35 cellular contexts compared by ENCODE assay signal in the genomic region with DNA sequence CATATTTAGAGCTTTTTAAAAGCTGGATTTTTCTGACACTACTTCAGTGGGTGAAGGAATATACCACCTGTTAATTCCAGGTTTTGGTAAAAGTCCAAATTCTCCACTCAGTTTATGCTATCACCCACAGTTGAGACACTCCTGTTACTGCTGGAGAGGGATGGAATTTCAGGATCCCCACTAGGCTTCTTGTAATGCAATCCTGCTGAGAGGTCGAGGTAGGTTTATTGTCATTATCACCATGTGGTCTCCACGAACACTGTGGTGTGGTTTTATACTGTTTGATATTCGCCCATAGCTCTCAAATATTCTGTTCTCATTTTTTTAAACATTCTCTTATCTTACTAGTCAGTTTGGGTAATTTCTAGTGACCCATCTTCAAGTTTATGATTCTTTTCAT.
"Had no signal": no experiment of that assay in that cellular context is flagged by ENCODE, and none has a peak within 500 bp of the region (broad histone marks: within the 10 kb centered on the region; RNA-seq: fewer than 3 reads in every experiment).

No MANE protein-coding gene starts in this region.

- H3K4me3 Mint-ChIP-seq: activated CD4-positive, alpha-beta memory T cell treated with anti-CD3 and anti-CD28 coated beads for 36 hours; activated CD4-positive, alpha-beta T cell treated with anti-CD3 and anti-CD28 coated beads for 36 hours; activated CD4-positive, alpha-beta T cell treated with anti-CD3 and anti-CD28 coated beads, Interleukin-2, amount 10 ng/mL, durations not matched to agents 24 days and 14 days; activated CD8-positive, alpha-beta memory T cell treated with anti-CD3 and anti-CD28 coated beads, Interleukin-2, amount 10 ng/mL, durations not matched to agents 7 days and 5 days; activated CD8-positive, alpha-beta T cell treated with anti-CD3 and anti-CD28 coated beads, Interleukin-2, amount 10 ng/mL, durations not matched to agents 7 days and 5 days; activated naive CD4-positive, alpha-beta T cell treated with anti-CD3 and anti-CD28 coated beads, Interleukin-2, amount 10 ng/mL, durations not matched to agents 7 days and 5 days; activated naive CD8-positive, alpha-beta T cell treated with anti-CD3 and anti-CD28 coated beads, Interleukin-2, amount 10 ng/mL, durations not matched to agents 7 days and 5 days; dendritic cell treated with granulocyte-macrophage colony-stimulating factor and Interleukin-4, amounts not matched to agents 40 ng/mL and 50 ng/mL, for 4 days; endodermal cell; T-helper 17 cell; T-helper 2 cell treated with Interferon-gamma antibody and Interleukin-4, amounts not matched to agents 5 μg/mL and 100 μg/mL, for 36 hours had no signal

- H3K9me3 ChIP-seq: ascending aorta, body of pancreas, breast epithelium had no signal

- DNase-seq: activated CD4-positive, alpha-beta memory T cell treated with anti-CD3 and anti-CD28 coated beads for 36 hours; activated CD4-positive, alpha-beta T cell treated with anti-CD3 and anti-CD28 coated beads for 36 hours; activated CD4-positive, alpha-beta T cell treated with anti-CD3 and anti-CD28 coated beads, Interleukin-2, amount 10 ng/mL, durations not matched to agents 24 days and 14 days; activated CD4-positive, CD25-positive, alpha-beta regulatory T cell; activated CD4-positive, CD25-positive, alpha-beta regulatory T cell treated with anti-CD3 and anti-CD28 coated beads, Interleukin-2, amount 50 U/mL, for 72 hours; activated CD8-positive, alpha-beta memory T cell treated with anti-CD3 and anti-CD28 coated beads, Interleukin-2, amount 10 ng/mL, durations not matched to agents 7 days and 5 days; activated CD8-positive, alpha-beta memory T cell treated with anti-CD3 and anti-CD28 coated beads, Interleukin-2, amount 50 U/mL, for 4 hours; activated CD8-positive, alpha-beta T cell treated with anti-CD3 and anti-CD28 coated beads, Interleukin-2, amount 10 ng/mL, durations not matched to agents 7 days and 5 days; activated gamma-delta T cell; activated naive CD4-positive, alpha-beta T cell; activated naive CD4-positive, alpha-beta T cell treated with anti-CD3 and anti-CD28 coated beads, Interleukin-2, amount 10 ng/mL, durations not matched to agents 7 days and 5 days; activated naive CD8-positive, alpha-beta T cell treated with anti-CD3 and anti-CD28 coated beads, Interleukin-2, amount 10 ng/mL, durations not matched to agents 7 days and 5 days; activated T-cell treated with anti-CD3 and anti-CD28 coated beads, Interleukin-2, amount 50 U/mL, for 1 hour; activated T-cell treated with anti-CD3 and anti-CD28 coated beads, Interleukin-2, amount 50 U/mL, for 48 hours; body of pancreas; central memory CD4-positive, alpha-beta T cell; cerebellar nuclear complex; dorsolateral prefrontal cortex; effector memory CD4-positive, alpha-beta T cell; endodermal cell; foreskin fibroblast; head of caudate nucleus; T-helper 1 cell; T-helper 17 cell; T1000; WERI-Rb-1 had no signal

- H3K4me3 ChIP-seq: ascending aorta, body of pancreas, breast epithelium, cardiac muscle cell, coronary artery, dorsolateral prefrontal cortex had no signal

- H3K9me3 Mint-ChIP-seq: activated CD4-positive, alpha-beta memory T cell treated with anti-CD3 and anti-CD28 coated beads for 36 hours; activated CD4-positive, alpha-beta T cell treated with anti-CD3 and anti-CD28 coated beads, Interleukin-2, amount 10 ng/mL, durations not matched to agents 24 days and 14 days; activated naive CD4-positive, alpha-beta T cell treated with anti-CD3 and anti-CD28 coated beads, Interleukin-2, amount 10 ng/mL, durations not matched to agents 7 days and 5 days; activated naive CD4-positive, alpha-beta T cell treated with anti-CD3 and anti-CD28 coated beads, Interleukin-2, amount 50 U/mL, for 72 hours; activated naive CD8-positive, alpha-beta T cell treated with anti-CD3 and anti-CD28 coated beads, Interleukin-2, amount 10 ng/mL, durations not matched to agents 7 days and 5 days; dendritic cell treated with granulocyte-macrophage colony-stimulating factor and Interleukin-4, amounts not matched to agents 40 ng/mL and 50 ng/mL, for 4 days; endodermal cell; T-helper 2 cell treated with Interferon-gamma antibody and Interleukin-4, amounts not matched to agents 5 μg/mL and 100 μg/mL, for 36 hours had no signal

- H3K27me3 ChIP-seq: ascending aorta, body of pancreas, breast epithelium, cardiac muscle cell, dorsolateral prefrontal cortex had no signal

- ATAC-seq: activated CD4-positive, alpha-beta T cell treated with anti-CD3 and anti-CD28 coated beads for 36 hours; activated CD8-positive, alpha-beta memory T cell treated with anti-CD3 and anti-CD28 coated beads, Interleukin-2, amount 10 ng/mL, durations not matched to agents 7 days and 5 days; activated CD8-positive, alpha-beta T cell treated with anti-CD3 and anti-CD28 coated beads, Interleukin-2, amount 10 ng/mL, durations not matched to agents 7 days and 5 days; activated naive CD4-positive, alpha-beta T cell treated with anti-CD3 and anti-CD28 coated beads, Interleukin-2, amount 50 U/mL, for 72 hours; body of pancreas; esophagus mucosa; T-helper 17 cell had no signal

- H3K27me3 Mint-ChIP-seq: activated CD4-positive, alpha-beta memory T cell treated with anti-CD3 and anti-CD28 coated beads for 36 hours; activated CD4-positive, alpha-beta T cell treated with anti-CD3 and anti-CD28 coated beads for 36 hours; activated CD4-positive, alpha-beta T cell treated with anti-CD3 and anti-CD28 coated beads, Interleukin-2, amount 10 ng/mL, durations not matched to agents 24 days and 14 days; activated CD8-positive, alpha-beta memory T cell treated with anti-CD3 and anti-CD28 coated beads, Interleukin-2, amount 10 ng/mL, durations not matched to agents 7 days and 5 days; activated naive CD4-positive, alpha-beta T cell treated with anti-CD3 and anti-CD28 coated beads, Interleukin-2, amount 10 ng/mL, durations not matched to agents 7 days and 5 days; activated naive CD8-positive, alpha-beta T cell treated with anti-CD3 and anti-CD28 coated beads, Interleukin-2, amount 10 ng/mL, durations not matched to agents 7 days and 5 days; dendritic cell treated with granulocyte-macrophage colony-stimulating factor and Interleukin-4, amounts not matched to agents 40 ng/mL and 50 ng/mL, for 4 days; T-helper 17 cell had no signal

- H3K36me3 ChIP-seq: ascending aorta, breast epithelium, cardiac muscle cell, WERI-Rb-1 had no signal

- H3K36me3 Mint-ChIP-seq: activated CD4-positive, alpha-beta memory T cell treated with anti-CD3 and anti-CD28 coated beads for 36 hours; activated CD8-positive, alpha-beta memory T cell treated with anti-CD3 and anti-CD28 coated beads, Interleukin-2, amount 10 ng/mL, durations not matched to agents 7 days and 5 days; activated naive CD4-positive, alpha-beta T cell treated with anti-CD3 and anti-CD28 coated beads, Interleukin-2, amount 10 ng/mL, durations not matched to agents 7 days and 5 days; activated naive CD4-positive, alpha-beta T cell treated with anti-CD3 and anti-CD28 coated beads, Interleukin-2, amount 50 U/mL, for 72 hours; activated naive CD8-positive, alpha-beta T cell treated with anti-CD3 and anti-CD28 coated beads, Interleukin-2, amount 10 ng/mL, durations not matched to agents 7 days and 5 days had no signal

- H3K27ac ChIP-seq: ascending aorta, body of pancreas, breast epithelium, cardiac muscle cell, coronary artery, dorsolateral prefrontal cortex, WERI-Rb-1 had no signal

- H3K4me1 ChIP-seq: ascending aorta, body of pancreas, breast epithelium had no signal

- FAIRE-seq: frontal cortex had no signal

- H3K4me1 Mint-ChIP-seq: activated CD4-positive, alpha-beta T cell treated with anti-CD3 and anti-CD28 coated beads for 36 hours; activated CD4-positive, alpha-beta T cell treated with anti-CD3 and anti-CD28 coated beads, Interleukin-2, amount 10 ng/mL, durations not matched to agents 24 days and 14 days; activated CD8-positive, alpha-beta memory T cell treated with anti-CD3 and anti-CD28 coated beads, Interleukin-2, amount 10 ng/mL, durations not matched to agents 7 days and 5 days; activated naive CD4-positive, alpha-beta T cell treated with anti-CD3 and anti-CD28 coated beads, Interleukin-2, amount 10 ng/mL, durations not matched to agents 7 days and 5 days; activated naive CD8-positive, alpha-beta T cell treated with anti-CD3 and anti-CD28 coated beads, Interleukin-2, amount 10 ng/mL, durations not matched to agents 7 days and 5 days; T-helper 17 cell had no signal

- H3K27ac Mint-ChIP-seq: activated CD4-positive, alpha-beta memory T cell treated with anti-CD3 and anti-CD28 coated beads for 36 hours; activated CD4-positive, alpha-beta T cell treated with anti-CD3 and anti-CD28 coated beads for 36 hours; activated CD4-positive, alpha-beta T cell treated with anti-CD3 and anti-CD28 coated beads, Interleukin-2, amount 10 ng/mL, durations not matched to agents 24 days and 14 days; activated CD8-positive, alpha-beta memory T cell treated with anti-CD3 and anti-CD28 coated beads, Interleukin-2, amount 10 ng/mL, durations not matched to agents 7 days and 5 days; activated CD8-positive, alpha-beta T cell treated with anti-CD3 and anti-CD28 coated beads, Interleukin-2, amount 10 ng/mL, durations not matched to agents 7 days and 5 days; activated naive CD4-positive, alpha-beta T cell treated with anti-CD3 and anti-CD28 coated beads, Interleukin-2, amount 10 ng/mL, durations not matched to agents 7 days and 5 days; activated naive CD4-positive, alpha-beta T cell treated with anti-CD3 and anti-CD28 coated beads, Interleukin-2, amount 50 U/mL, for 72 hours; activated naive CD8-positive, alpha-beta T cell treated with anti-CD3 and anti-CD28 coated beads, Interleukin-2, amount 10 ng/mL, durations not matched to agents 7 days and 5 days; dendritic cell treated with granulocyte-macrophage colony-stimulating factor and Interleukin-4, amounts not matched to agents 40 ng/mL and 50 ng/mL, for 4 days; endodermal cell; T-helper 17 cell; T-helper 2 cell treated with Interferon-gamma antibody and Interleukin-4, amounts not matched to agents 5 μg/mL and 100 μg/mL, for 36 hours had no signal
